In genomic region chr5:176359658-176360057, GRCh38 we compare ENCODE assay signal across 10 cellular contexts. TPM values are rescaled to one million over a fixed set of nuclear protein-coding genes. Genes with fewer than 3 reads are reported as not detected.
DNase-seq lines count a peak whose midpoint lies in the region; ATAC-seq, FAIRE-seq and TF ChIP-seq lines count a peak whose summit lies in the region.
"Had no signal": no experiment of that assay in that cellular context is flagged by ENCODE, and none has a peak within 500 bp of the region (broad histone marks: within the 10 kb centered on the region; RNA-seq: fewer than 3 reads in every experiment).

No MANE protein-coding gene starts in this region.

- peak overlapping the region; percentile 59 for H3K4me2 ChIP-seq in GM12878 (ENCODE audit: control insufficient read depth, insufficient read depth)

- CTCF ChIA-PET in CD8-positive, alpha-beta memory T cell (lab: Charles Lee): interaction anchor here (0.8 kb wide), 1 partner anchor 29 kb away, joined by 3 read pairs; the partner anchor contains the start of genes HIGD2A and NOP16
- CTCF ChIA-PET in GM12878 (lab: Yijun Ruan, JAX): interaction anchor here (1.2 to 1.8 kb wide), 3 partner anchors 8 to 56 kb away, joined by 3 to 6 read pairs (median 4); partner anchors contain the start of gene CLTB

- H3K4me1 ChIP-seq in CD8-positive, alpha-beta memory T cell (ENCODE audit: insufficient read depth, low read length): peaks cover 21% of the 10 kb centered on the region
- H3K4me1 ChIP-seq in GM12878 (ENCODE audit: control insufficient read depth, insufficient read depth, low read length) (no peaks in the 10 kb centered on the region; the same call in 1 of the 2 replicates), ovary (ENCODE audit: insufficient read depth) (peaks cover 2% of the 10 kb centered on the region)

- POLR2A ChIA-PET in CD8-positive, alpha-beta memory T cell (lab: Charles Lee): no interaction called here
- POLR2A ChIA-PET in GM12878 (lab: Charles Lee): interaction anchor here (0.7 to 3.2 kb wide), 4 partner anchors 8 to 175 kb away, joined by 3 to 41 read pairs (median 6); partner anchors contain the start of genes HIGD2A and NOP16

- peaks cover 30 to 67% (median 43%) of the 10 kb centered on the region in 3 donors for H3K4me1 Mint-ChIP-seq in CD8-positive, alpha-beta memory T cell
- H3K4me1 Mint-ChIP-seq in naive B cell: peaks cover 27 to 44% (median 27%) of the 10 kb centered on the region in 3 donors

- RAD21 ChIA-PET in GM12878 (lab: Charles Lee; ENCODE audit: unreplicated experiment): interaction anchor here (3.2 kb wide), 1 partner anchor 8 kb away, joined by 29 read pairs; no protein-coding TSS in a partner anchor

- no peaks in the 10 kb centered on the region for H3K9me3 Mint-ChIP-seq in CD8-positive, alpha-beta memory T cell
- no peaks in the 10 kb centered on the region for H3K9me3 Mint-ChIP-seq in naive B cell

- H3K27me3 Mint-ChIP-seq in CD8-positive, alpha-beta memory T cell: no peaks in the 10 kb centered on the region
- H3K27me3 Mint-ChIP-seq in naive B cell: no peaks in the 10 kb centered on the region

- H3K27ac ChIP-seq in CD8-positive, alpha-beta memory T cell (ENCODE audit: low read depth, low read length): no peak overlapping the region
- H3K27ac ChIP-seq in GM12878 (ENCODE audit: control insufficient read depth, insufficient read depth): no peak overlapping the region
- no peak overlapping the region for H3K27ac ChIP-seq in ovary

- H3K9me3 ChIP-seq in CD8-positive, alpha-beta memory T cell (ENCODE audit: low read length): no peaks in the 10 kb centered on the region
- H3K9me3 ChIP-seq in GM12878 (replicated peaks; ENCODE audit: control insufficient read depth, insufficient read depth, low read length): no peaks in the 10 kb centered on the region
- no peaks in the 10 kb centered on the region for H3K9me3 ChIP-seq in ovary

- SMC1A ChIA-PET in GM12878 (lab: Charles Lee; ENCODE audit: uncharacterized antibody, unreplicated experiment): interaction anchor here (1.0 to 1.5 kb wide), 4 partner anchors 9 to 39 kb away, joined by 3 to 4 read pairs (median 4); no protein-coding TSS in a partner anchor

- intact Hi-C loops in GM12878 (cut with micrococcal nuclease; ENCODE audit: unreplicated experiment) (loop anchor here (2.0 kb wide), 1 partner anchor 29 kb away; the partner anchor contains the start of genes HIGD2A and NOP16), ovary (cut with DNase I) (loop anchor here in 1 of 4 donors (10.0 kb wide), 1 partner anchor 185 kb away; no protein-coding TSS in a partner anchor)

- H3K9ac ChIP-seq in GM12878 (ENCODE audit: control insufficient read depth, insufficient read depth, low read length): no peak overlapping the region

- TF ChIP-seq POLR2A in GM12878 (IDR thresholded peaks at IDR 0.05; ENCODE audit: low read depth, low read length) (no peak), ovary (IDR thresholded peaks at IDR 0.05) (no peak)

- DNase-seq in CD8-positive, alpha-beta memory T cell: no peak
- DNase-seq in LNCaP clone FGC (ENCODE audit: low read depth): peak; percentile 58
- DNase-seq in GM12878 (ENCODE audit: low read depth, low spot score): no peak
- no peak for DNase-seq in naive B cell
- DNase-seq in GM19239 (ENCODE audit: insufficient read length, low spot score): no peak
- DNase-seq in ovary: no peak
- DNase-seq in SKM-1 (lab: John Stamatoyannopoulos, UW; ENCODE audit: unreplicated experiment): no peak
- DNase-seq: activated CD4-positive, alpha-beta T cell treated with anti-CD3 and anti-CD28 coated beads for 1 hour; NCI-H1092 treated with DMSO at 0.1 percent for 48 hours had no signal

- no peak for TF ChIP-seq CTCF in LNCaP clone FGC (IDR thresholded peaks at IDR 0.05; ENCODE audit: control insufficient read depth, extremely low read depth, insufficient read depth)
- TF ChIP-seq CTCF in GM12878 (IDR thresholded peaks at IDR 0.05 in 2 of 3, conservative IDR thresholded peaks at IDR 0.05 in 1 of 3; ENCODE audit: control insufficient read depth in 2 of 3, extremely low read depth in 1 of 3, insufficient read depth in 1 of 3, low read depth in 3 of 3, low read length in 3 of 3): no peak
- no peak for TF ChIP-seq CTCF in ovary (IDR thresholded peaks at IDR 0.05)

- peaks cover 30% of the 10 kb centered on the region for H3K36me3 ChIP-seq in CD8-positive, alpha-beta memory T cell (ENCODE audit: insufficient read depth, low read length)
- peaks cover 2 to 6% of the 10 kb centered on the region in 2 experiments; a peak in 2 of 4 replicates for H3K36me3 ChIP-seq in GM12878 (ENCODE audit: control insufficient read depth in 2 of 2, insufficient read depth in 2 of 2, low read length in 1 of 2)
- no peaks in the 10 kb centered on the region for H3K36me3 ChIP-seq in ovary

- H4K20me1 ChIP-seq in GM12878 (ENCODE audit: control insufficient read depth, insufficient read depth): 0 out of 2 replicates have a peak, but pooled peaks cover 4% of the 10 kb centered on the region

- no peak overlapping the region for H2AFZ ChIP-seq in GM12878 (ENCODE audit: control insufficient read depth, low read depth, low read length)

- TF ChIP-seq RAD21 in GM12878 (IDR thresholded peaks at IDR 0.05; ENCODE audit: insufficient read depth, low read depth, low read length): no peak

- FAIRE-seq in GM12878 (lab: Jason Lieb, UNC) (no peak), GM19239 (lab: Jason Lieb, UNC) (no peak)

- BruUV-seq in GM12878 (replicated peaks; lab: Mats Ljungman, UMichigan): TSS peak; percentile 28

- peaks cover 42% of the 10 kb centered on the region for H3K79me2 ChIP-seq in GM12878 (ENCODE audit: control insufficient read depth, insufficient read depth, low read length)

- peak overlapping the region; percentile 59 to 85 (median 77) for H3K4me3 Mint-ChIP-seq in CD8-positive, alpha-beta memory T cell
- H3K4me3 Mint-ChIP-seq in naive B cell: peak overlapping the region in 7 of 8 donors; percentile 44 to 89 (median 70)

- no peak for TF ChIP-seq EP300 in GM12878 (IDR thresholded peaks at IDR 0.05; ENCODE audit: borderline replicate concordance in 1 of 2, control insufficient read depth in 1 of 2, low read depth in 2 of 2, low read length in 2 of 2)
- TF ChIP-seq EP300 in ovary (IDR thresholded peaks at IDR 0.05): no peak

- in situ Hi-C loops in GM12878 (cut with MboI): no loop called here

- peaks cover 0 to 53% (median 6%) of the 10 kb centered on the region in 3 donors for H3K36me3 Mint-ChIP-seq in CD8-positive, alpha-beta memory T cell
- H3K36me3 Mint-ChIP-seq in naive B cell: peaks cover 12 to 18% of the 10 kb centered on the region in 2 donors

- 60% methylated on average over 4 of the region's 4 CpGs for WGBS in GM12878 (ENCODE audit: insufficient coverage, insufficient replicate concordance, low lambda C conversion rate, missing lambda C conversion rate)
- 19 to 47% (median 27%) methylated on average over 4 of the region's 4 CpGs for WGBS in ovary, 3 donors

- peak overlapping the region in 7 of 8 donors; percentile 10 to 81 (median 71) for H3K27ac Mint-ChIP-seq in CD8-positive, alpha-beta memory T cell
- peak overlapping the region in 3 of 6 donors; percentile 69 to 87 (median 76) for H3K27ac Mint-ChIP-seq in naive B cell

- no peaks in the 10 kb centered on the region for H3K27me3 ChIP-seq in CD8-positive, alpha-beta memory T cell (ENCODE audit: insufficient read depth, low read length, poor library complexity, severe bottlenecking)
- H3K27me3 ChIP-seq in GM12878 (replicated peaks in 1 of 2; ENCODE audit: control insufficient read depth in 2 of 2, insufficient read depth in 2 of 2, low read length in 1 of 2) (no peaks in the 10 kb centered on the region), ovary (no peaks in the 10 kb centered on the region)

- H3K4me3 ChIP-seq in CD8-positive, alpha-beta memory T cell (ENCODE audit: low read length): no peak overlapping the region
- H3K4me3 ChIP-seq in LNCaP clone FGC (ENCODE audit: low read depth, low read length) (no peak overlapping the region), GM12878 (peak overlapping the region; percentile 29; the same call in 1 of the 2 replicates), ovary (no peak overlapping the region)

- ATAC-seq in GM12878: no peak
- ATAC-seq in naive B cell (ENCODE audit: low read depth in 2 of 2): no peak
- no peak for ATAC-seq in HG02938 (IDR thresholded peaks at IDR 0.05; ENCODE audit: unreplicated experiment)

RNA-seq across cellular contexts. Expression of gene KIAA1191, which starts 1.9 kb away (rescaled TPM):
- 10 to 100 TPM; 35.6 to 37.0 TPM for total RNA-seq in CD8-positive, alpha-beta memory T cell
- 63.6 TPM for polyA plus RNA-seq in CD8-positive, alpha-beta memory T cell
- 74.8 and 88.5 TPM in 2 replicates for total RNA-seq in GM12878 (2013; cell fraction: nucleolus; rRNA removed)
- 38.6 and 41.0 TPM in 2 replicates for total RNA-seq in GM12878 (2014; rRNA removed)
- total RNA-seq in GM12878 (2014; rRNA removed; fragmentation: Illumina TruSeq; extraction: Trizol): 26.3 and 27.9 TPM in 2 replicates
- 35.6 and 35.7 TPM in 2 replicates for total RNA-seq in GM12878 (2021)
- 23.0 TPM for polyA plus RNA-seq in GM12878 (2011; ENCODE audit: low read depth)
- polyA plus RNA-seq in GM12878 (2011; rRNA removed): 42.1 and 58.2 TPM in 2 replicates
- 64.5 and 65.9 TPM in 2 replicates for polyA plus RNA-seq in GM12878 (2011; cell fraction: cytosol; rRNA removed)
- polyA plus RNA-seq in GM12878 (2011; cell fraction: nucleus; rRNA removed): 43.9 and 48.9 TPM in 2 replicates
- polyA plus RNA-seq in GM12878 (2012): 35.0 and 36.3 TPM in 2 replicates
- 45.5 and 47.1 TPM in 2 replicates for polyA plus RNA-seq in GM12878 (2014; fragmentation: Illumina TruSeq; extraction: Trizol)
- polyA plus RNA-seq in GM12878 (2014; fragmentation: Nextera tagmentation; extraction: Ambion mirVana): 10 to 100 TPM; 14.9 to 16.3 TPM
- polyA plus RNA-seq in GM12878 (2014; rRNA removed): 36.3 and 37.8 TPM in 2 replicates
- 10 to 100 TPM; 19.4 to 20.5 TPM for polyA plus RNA-seq in GM12878 (2016; fragmentation: Nextera tagmentation; extraction: Ambion mirVana)
- 56.7 and 67.2 TPM in 2 replicates for polyA minus RNA-seq in GM12878 (2011; rRNA and poly(A)+ RNA removed)
- polyA minus RNA-seq in GM12878 (2011; cell fraction: cytosol; rRNA and poly(A)+ RNA removed): 16.2 and 20.9 TPM in 2 replicates
- 43.3 and 58.6 TPM in 2 replicates for polyA minus RNA-seq in GM12878 (2011; cell fraction: nucleus; rRNA and poly(A)+ RNA removed)
- 10 to 100 TPM; 46.8 to 56.4 (median 53.5) TPM for polyA plus RNA-seq in naive B cell (ENCODE audit: low read depth in 6 of 6)
- 100 to 1,000 TPM in 6 of 7 donors, 10 to 100 TPM in 1; 95.3 to 149 (median 116) TPM for total RNA-seq in ovary
- 100 to 1,000 TPM in 1 of 2 donors, 10 to 100 TPM in 1; 87.5 to 166 TPM for polyA plus RNA-seq in ovary

RNA-seq across cellular contexts. Expression of gene ARL10, which starts 5.6 kb away (rescaled TPM):
- 10 to 100 TPM; 12.9 to 14.0 TPM for total RNA-seq in CD8-positive, alpha-beta memory T cell
- polyA plus RNA-seq in CD8-positive, alpha-beta memory T cell: 2.1 TPM
- total RNA-seq in GM12878 (2013; cell fraction: nucleolus; rRNA removed): 32.8 and 65.0 TPM in 2 replicates
- total RNA-seq in GM12878 (2014; rRNA removed): 3.4 and 3.6 TPM in 2 replicates
- total RNA-seq in GM12878 (2014; rRNA removed; fragmentation: Illumina TruSeq; extraction: Trizol): 1.7 and 1.8 TPM in 2 replicates
- 6.4 and 7.2 TPM in 2 replicates for total RNA-seq in GM12878 (2021)
- polyA plus RNA-seq in GM12878 (2011; ENCODE audit: low read depth): 7.5 TPM
- polyA plus RNA-seq in GM12878 (2011; rRNA removed): 3.2 and 4.0 TPM in 2 replicates
- 2.3 and 3.0 TPM in 2 replicates for polyA plus RNA-seq in GM12878 (2011; cell fraction: cytosol; rRNA removed)
- polyA plus RNA-seq in GM12878 (2011; cell fraction: nucleus; rRNA removed): 6.8 and 7.8 TPM in 2 replicates
- polyA plus RNA-seq in GM12878 (2012): 3.7 and 6.9 TPM in 2 replicates
- polyA plus RNA-seq in GM12878 (2014; fragmentation: Illumina TruSeq; extraction: Trizol): 3.0 and 3.8 TPM in 2 replicates
- polyA plus RNA-seq in GM12878 (2014; fragmentation: Nextera tagmentation; extraction: Ambion mirVana): under 1 TPM; 0.44 to 0.69 TPM
- 4.6 and 5.4 TPM in 2 replicates for polyA plus RNA-seq in GM12878 (2014; rRNA removed)
- 1 to 10 TPM; 1.0 to 1.3 TPM for polyA plus RNA-seq in GM12878 (2016; fragmentation: Nextera tagmentation; extraction: Ambion mirVana)
- 3.6 and 4.6 TPM in 2 replicates for polyA minus RNA-seq in GM12878 (2011; rRNA and poly(A)+ RNA removed)
- 1.1 and 2.1 TPM in 2 replicates for polyA minus RNA-seq in GM12878 (2011; cell fraction: cytosol; rRNA and poly(A)+ RNA removed)
- polyA minus RNA-seq in GM12878 (2011; cell fraction: nucleus; rRNA and poly(A)+ RNA removed): 2.9 and 3.2 TPM in 2 replicates
- 1 to 10 TPM; 1.8 to 4.1 (median 2.5) TPM for polyA plus RNA-seq in naive B cell (ENCODE audit: low read depth in 6 of 6)
- total RNA-seq in ovary: 10 to 100 TPM in 5 of 7 donors, 1 to 10 TPM in 2; 4.0 to 26.7 (median 19.1) TPM
- polyA plus RNA-seq in ovary: 1 to 10 TPM; 8.4 TPM

RNA-seq across cellular contexts. Expression of gene NOP16, which starts 28.7 kb away (rescaled TPM):
- 100 to 1,000 TPM; 157 to 160 TPM for total RNA-seq in CD8-positive, alpha-beta memory T cell
- polyA plus RNA-seq in CD8-positive, alpha-beta memory T cell: 33.5 TPM
- total RNA-seq in GM12878 (2013; cell fraction: nucleolus; rRNA removed): 65.7 and 66.1 TPM in 2 replicates
- total RNA-seq in GM12878 (2014; rRNA removed) (50.3 and 52.3 TPM in 2 replicates), GM12878 (2014; rRNA removed; fragmentation: Illumina TruSeq; extraction: Trizol) (84.2 and 98.1 TPM in 2 replicates), GM12878 (2021) (89.2 and 90.8 TPM in 2 replicates), ovary (10 to 100 TPM in 6 of 7 donors, 1 to 10 TPM in 1; 8.9 to 27.0 (median 17.9) TPM)
- polyA plus RNA-seq in GM12878 (2011; ENCODE audit: low read depth): 50.5 TPM
- polyA plus RNA-seq in GM12878 (2011; rRNA removed) (68.8 and 93.8 TPM in 2 replicates), GM12878 (2014; fragmentation: Illumina TruSeq; extraction: Trizol) (61.5 and 105 TPM in 2 replicates), GM12878 (2014; fragmentation: Nextera tagmentation; extraction: Ambion mirVana) (100 to 1,000 TPM; 177 to 196 TPM), GM12878 (2014; rRNA removed) (122 and 128 TPM in 2 replicates), GM12878 (2016; fragmentation: Nextera tagmentation; extraction: Ambion mirVana) (100 to 1,000 TPM; 231 to 276 TPM), naive B cell (ENCODE audit: low read depth in 6 of 6) (10 to 100 TPM; 15.9 to 39.6 (median 26.5) TPM), ovary (10 to 100 TPM; 11.1 to 12.1 TPM)
- 87.9 and 103 TPM in 2 replicates for polyA plus RNA-seq in GM12878 (2011; cell fraction: cytosol; rRNA removed)
- 86.0 and 103 TPM in 2 replicates for polyA plus RNA-seq in GM12878 (2011; cell fraction: nucleus; rRNA removed)
- 49.5 and 61.0 TPM in 2 replicates for polyA plus RNA-seq in GM12878 (2012)
- polyA minus RNA-seq in GM12878 (2011; rRNA and poly(A)+ RNA removed): 33.9 and 41.8 TPM in 2 replicates
- 20.8 and 23.2 TPM in 2 replicates for polyA minus RNA-seq in GM12878 (2011; cell fraction: cytosol; rRNA and poly(A)+ RNA removed)
- 48.2 and 102 TPM in 2 replicates for polyA minus RNA-seq in GM12878 (2011; cell fraction: nucleus; rRNA and poly(A)+ RNA removed)

RNA-seq across cellular contexts. Expression of gene HIGD2A, which starts 28.9 kb away (rescaled TPM):
- 100 to 1,000 TPM in 1 of 2 experiments, 10 to 100 TPM in 1; 98.3 to 101 TPM for total RNA-seq in CD8-positive, alpha-beta memory T cell
- polyA plus RNA-seq in CD8-positive, alpha-beta memory T cell: 221 TPM
- 16.4 and 16.5 TPM in 2 replicates for total RNA-seq in GM12878 (2013; cell fraction: nucleolus; rRNA removed)
- 314 and 348 TPM in 2 replicates for total RNA-seq in GM12878 (2014; rRNA removed)
- 153 and 159 TPM in 2 replicates for total RNA-seq in GM12878 (2014; rRNA removed; fragmentation: Illumina TruSeq; extraction: Trizol)
- total RNA-seq in GM12878 (2021): 160 and 170 TPM in 2 replicates
- 108 TPM for polyA plus RNA-seq in GM12878 (2011; ENCODE audit: low read depth)
- polyA plus RNA-seq in GM12878 (2011; rRNA removed): 113 and 155 TPM in 2 replicates
- 357 and 366 TPM in 2 replicates for polyA plus RNA-seq in GM12878 (2011; cell fraction: cytosol; rRNA removed)
- polyA plus RNA-seq in GM12878 (2011; cell fraction: nucleus; rRNA removed): 108 and 121 TPM in 2 replicates
- 230 and 260 TPM in 2 replicates for polyA plus RNA-seq in GM12878 (2012)
- polyA plus RNA-seq in GM12878 (2014; fragmentation: Illumina TruSeq; extraction: Trizol): 61.4 and 152 TPM in 2 replicates
- polyA plus RNA-seq in GM12878 (2014; fragmentation: Nextera tagmentation; extraction: Ambion mirVana): 100 to 1,000 TPM; 196 to 327 TPM
- polyA plus RNA-seq in GM12878 (2014; rRNA removed): 343 and 345 TPM in 2 replicates
- polyA plus RNA-seq in GM12878 (2016; fragmentation: Nextera tagmentation; extraction: Ambion mirVana): 100 to 1,000 TPM; 191 to 218 TPM
- 56.8 and 166 TPM in 2 replicates for polyA minus RNA-seq in GM12878 (2011; rRNA and poly(A)+ RNA removed)
- 76.2 and 82.9 TPM in 2 replicates for polyA minus RNA-seq in GM12878 (2011; cell fraction: cytosol; rRNA and poly(A)+ RNA removed)
- 26.5 and 33.9 TPM in 2 replicates for polyA minus RNA-seq in GM12878 (2011; cell fraction: nucleus; rRNA and poly(A)+ RNA removed)
- 100 to 1,000 TPM; 137 to 220 (median 172) TPM for polyA plus RNA-seq in naive B cell (ENCODE audit: low read depth in 6 of 6)
- 100 to 1,000 TPM in 4 of 7 donors, 10 to 100 TPM in 3; 64.3 to 131 (median 100) TPM for total RNA-seq in ovary
- 100 to 1,000 TPM in 1 of 2 donors, 10 to 100 TPM in 1; 76.6 to 117 TPM for polyA plus RNA-seq in ovary

RNA-seq across cellular contexts. Expression of gene CLTB, which starts 56.7 kb away (rescaled TPM):
- 10 to 100 TPM; 62.0 to 66.4 TPM for total RNA-seq in CD8-positive, alpha-beta memory T cell
- 96.3 TPM for polyA plus RNA-seq in CD8-positive, alpha-beta memory T cell
- 8.3 and 9.2 TPM in 2 replicates for total RNA-seq in GM12878 (2013; cell fraction: nucleolus; rRNA removed)
- 48.0 and 52.8 TPM in 2 replicates for total RNA-seq in GM12878 (2014; rRNA removed)
- 21.1 and 22.4 TPM in 2 replicates for total RNA-seq in GM12878 (2014; rRNA removed; fragmentation: Illumina TruSeq; extraction: Trizol)
- total RNA-seq in GM12878 (2021): 46.5 and 51.0 TPM in 2 replicates
- 11.4 TPM for polyA plus RNA-seq in GM12878 (2011; ENCODE audit: low read depth)
- polyA plus RNA-seq in GM12878 (2011; rRNA removed): 19.0 and 28.7 TPM in 2 replicates
- polyA plus RNA-seq in GM12878 (2011; cell fraction: cytosol; rRNA removed): 34.6 and 53.1 TPM in 2 replicates
- 37.9 and 40.0 TPM in 2 replicates for polyA plus RNA-seq in GM12878 (2011; cell fraction: nucleus; rRNA removed)
- 20.3 and 25.4 TPM in 2 replicates for polyA plus RNA-seq in GM12878 (2012)
- 4.5 and 18.4 TPM in 2 replicates for polyA plus RNA-seq in GM12878 (2014; fragmentation: Illumina TruSeq; extraction: Trizol)
- 1 to 10 TPM; 1.6 to 4.4 TPM for polyA plus RNA-seq in GM12878 (2014; fragmentation: Nextera tagmentation; extraction: Ambion mirVana)
- 51.5 and 52.7 TPM in 2 replicates for polyA plus RNA-seq in GM12878 (2014; rRNA removed)
- 10 to 100 TPM; 45.1 to 50.2 TPM for polyA plus RNA-seq in GM12878 (2016; fragmentation: Nextera tagmentation; extraction: Ambion mirVana)
- 11.5 and 20.6 TPM in 2 replicates for polyA minus RNA-seq in GM12878 (2011; rRNA and poly(A)+ RNA removed)
- 12.3 and 13.3 TPM in 2 replicates for polyA minus RNA-seq in GM12878 (2011; cell fraction: cytosol; rRNA and poly(A)+ RNA removed)
- polyA minus RNA-seq in GM12878 (2011; cell fraction: nucleus; rRNA and poly(A)+ RNA removed): 4.8 and 10.5 TPM in 2 replicates
- 10 to 100 TPM; 42.3 to 64.4 (median 55.2) TPM for polyA plus RNA-seq in naive B cell (ENCODE audit: low read depth in 6 of 6)
- 100 to 1,000 TPM in 5 of 7 donors, 10 to 100 TPM in 2; 79.7 to 138 (median 115) TPM for total RNA-seq in ovary
- polyA plus RNA-seq in ovary: 100 to 1,000 TPM in 1 of 2 donors, 10 to 100 TPM in 1; 35.9 to 104 TPM
